ENCODE assay signal across 8 cellular contexts in the genomic region with DNA sequence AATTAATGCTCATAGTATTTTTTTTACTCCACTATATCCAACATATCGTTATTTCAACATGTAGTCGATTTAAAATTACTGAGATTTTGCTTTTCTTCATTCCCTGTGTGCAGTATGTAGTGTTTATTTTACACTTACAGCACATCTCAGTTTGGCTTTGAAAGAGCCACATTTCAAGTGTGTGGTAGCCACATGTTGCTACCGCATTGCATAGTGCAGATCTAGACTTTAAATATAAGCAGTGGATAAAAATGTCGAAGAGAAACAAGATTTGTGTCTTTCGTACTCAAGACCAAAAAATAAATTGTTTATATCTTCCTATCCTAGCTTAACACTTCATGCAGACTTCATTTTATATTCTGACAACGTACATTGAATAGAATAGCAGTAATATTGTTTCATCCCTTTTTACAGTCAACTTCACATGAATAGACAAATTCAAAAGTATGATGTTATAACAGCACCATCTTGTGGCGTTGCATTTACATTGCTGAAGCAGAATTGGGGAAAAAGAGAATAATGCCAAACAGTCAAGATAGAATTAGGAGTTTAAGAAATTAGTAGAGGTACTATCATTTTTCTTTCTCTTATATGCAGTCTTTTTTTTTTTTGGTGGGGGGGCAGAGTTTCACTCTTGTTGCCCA. TPM values are rescaled to one million over a fixed set of nuclear protein-coding genes. Genes with fewer than 3 reads are reported as not detected.
DNase-seq lines count a peak whose midpoint lies in the region; ATAC-seq and TF ChIP-seq lines count a peak whose summit lies in the region.

No MANE protein-coding gene starts in this region.

- H3K9me3 ChIP-seq in upper lobe of left lung, result no peaks in the 10 kb centered on the region

- 72 to 73% methylated on average over 7 of the region's 7 CpGs for WGBS in upper lobe of left lung, 2 donors

- no peak for ATAC-seq in GM23338
- no peak for ATAC-seq in HG03571 (IDR thresholded peaks at IDR 0.05; ENCODE audit: unreplicated experiment)
- ATAC-seq in HG03432 (IDR thresholded peaks at IDR 0.05; ENCODE audit: unreplicated experiment), result no peak
- no peak for ATAC-seq in upper lobe of left lung (ENCODE audit: low FRiP score in 2 of 2)

- H3K4me1 Mint-ChIP-seq in CD14-positive monocyte (peaks cover 4% of the 10 kb centered on the region), GM23338 (peaks cover 14% of the 10 kb centered on the region)

- H3K4me3 ChIP-seq in GM23338, result no peak overlapping the region
- no peak overlapping the region for H3K4me3 ChIP-seq in upper lobe of left lung

- H2AFZ ChIP-seq in GM23338, result no peak overlapping the region

- no peak for TF ChIP-seq EP300 in upper lobe of left lung (IDR thresholded peaks at IDR 0.05)

- no peak for DNase-seq in CD14-positive monocyte (ENCODE audit: low spot score)
- peak; percentile 69 for DNase-seq in GM23338 (ENCODE audit: low spot score)
- DNase-seq in RWPE1 (ENCODE audit: low spot score), result peak; percentile 38
- DNase-seq in globus pallidus (ENCODE audit: low spot score), result peak; percentile 26
- no peak for DNase-seq in islet precursor cell
- DNase-seq in upper lobe of left lung, result no peak

- H3K9me3 Mint-ChIP-seq in CD14-positive monocyte (peaks cover 0 to 2% (median 0%) of the 10 kb centered on the region in 7 donors), GM23338 (no peaks in the 10 kb centered on the region)

- no peaks in the 10 kb centered on the region for H4K20me1 ChIP-seq in GM23338 (replicated peaks; ENCODE audit: insufficient read depth)

- no peak overlapping the region for H3K4me3 Mint-ChIP-seq in CD14-positive monocyte
- no peak overlapping the region for H3K4me3 Mint-ChIP-seq in GM23338

- H3K27ac Mint-ChIP-seq in CD14-positive monocyte (no peak overlapping the region), GM23338 (no peak overlapping the region)

- H3K79me2 ChIP-seq in GM23338 (replicated peaks; ENCODE audit: insufficient read depth), result no peaks in the 10 kb centered on the region

- H3K27me3 Mint-ChIP-seq in CD14-positive monocyte (ENCODE audit: low read depth in 3 of 3) (peaks cover 3 to 5% (median 4%) of the 10 kb centered on the region in 3 donors), GM23338 (ENCODE audit: insufficient read depth, low read depth, poor library complexity) (no peaks in the 10 kb centered on the region)

- H3K4me2 ChIP-seq in GM23338, result peak overlapping the region; percentile 60

- no peaks in the 10 kb centered on the region for H3K9me2 ChIP-seq in GM23338 (ENCODE audit: insufficient read depth)

- H3K36me3 Mint-ChIP-seq in CD14-positive monocyte (no peaks in the 10 kb centered on the region), GM23338 (ENCODE audit: low read depth) (no peaks in the 10 kb centered on the region)

- no peaks in the 10 kb centered on the region for H3K27me3 ChIP-seq in GM23338 (ENCODE audit: insufficient read depth)
- H3K27me3 ChIP-seq in upper lobe of left lung, result no peaks in the 10 kb centered on the region

- no peaks in the 10 kb centered on the region for H3K36me3 ChIP-seq in GM23338 (ENCODE audit: insufficient read depth)
- no peaks in the 10 kb centered on the region for H3K36me3 ChIP-seq in upper lobe of left lung

- CTCF ChIA-PET in RWPE1 (lab: Yijun Ruan, JAX), result interaction anchor here (0.5 kb wide), 1 partner anchor 200 kb away, joined by 3 read pairs; no protein-coding TSS in a partner anchor

- H3K27ac ChIP-seq in GM23338 (ENCODE audit: low read depth) (no peak overlapping the region), RWPE1 (no peak overlapping the region), upper lobe of left lung (no peak overlapping the region)

- TF ChIP-seq CTCF in CD14-positive monocyte (IDR thresholded peaks at IDR 0.05) (peak; percentile 68), GM23338 (conservative IDR thresholded peaks at IDR 0.05; ENCODE audit: low read depth in 2 of 2) (peak; percentile 75 to 92), RWPE1 (conservative IDR thresholded peaks at IDR 0.05; ENCODE audit: low read depth) (peak; percentile 63), upper lobe of left lung (IDR thresholded peaks at IDR 0.05) (peak in 2 of 6 experiments; percentile 9 to 14)

- H3F3A ChIP-seq in GM23338 (replicated peaks; ENCODE audit: low read depth), result no peaks in the 10 kb centered on the region

- no peak for TF ChIP-seq POLR2A in upper lobe of left lung (IDR thresholded peaks at IDR 0.05)

- POLR2A ChIA-PET in RWPE1 (lab: Yijun Ruan, JAX; ENCODE audit: low non-redundant PET), result no interaction called here

- peaks cover 19% of the 10 kb centered on the region for H3K4me1 ChIP-seq in GM23338 (ENCODE audit: insufficient read depth)
- H3K4me1 ChIP-seq in upper lobe of left lung, result peaks cover 0 to 6% (median 2%) of the 10 kb centered on the region in 4 donors

- intact Hi-C loops in CD14-positive monocyte (cut with micrococcal nuclease), result loop anchor here (10.0 kb wide), 2 partner anchors 88 to 398 kb away; no protein-coding TSS in a partner anchor

TF ChIP-seq in GM23338, 12 proteins besides CTCF, POLR2A, EP300 and RAD21 (continues in another document):
- TF ChIP-seq ZNF331 (CRISPR knock-in tag; IDR thresholded peaks at IDR 0.05; ENCODE audit: low read depth) (no peak), CREB1 (CRISPR knock-in tag; IDR thresholded peaks at IDR 0.05; ENCODE audit: low read depth) (no peak), ETS1 (IDR thresholded peaks at IDR 0.05) (no peak), JUNB (IDR thresholded peaks at IDR 0.05; ENCODE audit: unreplicated experiment) (no peak)

RNA-seq across cellular contexts. Expression of gene FBXO5, which starts 29.9 kb away (rescaled TPM):
- 1 to 10 TPM; 1.3 to 1.9 TPM for polyA plus RNA-seq in CD14-positive monocyte
- total RNA-seq in GM23338 (2014; rRNA removed; shearing (Covaris generic)), result 48.1 and 49.6 TPM in 2 replicates
- 41.3 and 51.2 TPM in 2 replicates for polyA plus RNA-seq in GM23338 (2016; fragmentation: Nextera tagmentation; extraction: Ambion mirVana)
- 1 to 10 TPM; 1.7 to 6.0 (median 4.8) TPM for total RNA-seq in upper lobe of left lung

RNA-seq across cellular contexts. Expression of gene MTRF1L, which starts 49.5 kb away (rescaled TPM):
- polyA plus RNA-seq in CD14-positive monocyte, result 10 to 100 TPM; 10.8 to 12.8 TPM
- total RNA-seq in GM23338 (2014; rRNA removed; shearing (Covaris generic)), result 17.0 and 20.5 TPM in 2 replicates
- 22.3 and 28.3 TPM in 2 replicates for polyA plus RNA-seq in GM23338 (2016; fragmentation: Nextera tagmentation; extraction: Ambion mirVana)
- total RNA-seq in upper lobe of left lung, result 10 to 100 TPM; 14.7 to 21.7 (median 16.9) TPM

Comparison
In these comparisons a context has a peak if more than half of its experiments do, and no peak if none do; other contexts are left out.
1. DNase-seq: peak in GM23338 (single experiment), RWPE1 (single experiment) and globus pallidus (single experiment); none in CD14-positive monocyte (single experiment), islet precursor cell (single experiment) and upper lobe of left lung (0 of 2).